Comparison of ENCODE assay signal across 1 cellular context in the genomic region with DNA sequence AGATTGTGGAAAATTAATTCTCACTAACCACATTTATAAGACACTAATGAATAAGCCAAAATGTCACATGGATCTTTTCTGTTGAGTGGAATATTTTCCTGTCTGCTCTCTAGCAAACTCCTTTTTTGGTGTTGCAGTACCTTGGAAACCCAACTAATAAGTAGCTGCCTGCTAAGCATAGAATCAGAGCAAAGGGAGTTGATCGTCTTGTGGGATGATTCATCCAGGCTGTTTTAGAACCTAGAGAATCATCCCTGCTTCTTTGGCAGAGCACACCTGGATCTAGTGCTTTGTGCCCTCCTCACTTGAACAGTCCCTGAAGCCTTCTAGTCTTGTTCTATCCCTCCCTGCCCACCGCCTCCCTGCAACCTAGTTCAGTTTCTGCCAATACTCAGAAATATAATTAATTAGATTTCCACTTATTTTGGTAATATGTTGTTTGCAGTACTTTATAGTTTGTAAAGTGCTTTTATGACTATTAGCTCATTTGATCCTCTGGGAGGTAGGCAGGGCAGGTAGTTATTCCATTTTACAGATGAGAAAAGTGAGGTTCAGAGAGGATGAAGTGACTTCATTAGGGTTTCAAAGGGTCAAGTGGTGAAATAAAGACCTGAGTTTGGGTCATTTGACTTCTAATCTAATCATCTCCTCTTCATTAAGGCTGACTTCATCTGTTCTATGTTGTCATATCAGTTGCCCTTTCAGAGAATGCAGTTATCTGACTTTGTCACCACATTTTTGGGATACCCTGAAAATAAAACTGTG.
TF ChIP-seq lines count a peak whose summit lies in the region.

No MANE protein-coding gene starts in this region.

TF ChIP-seq in GM23338, 12 proteins besides CTCF, POLR2A, EP300 and RAD21 (continued from another document):
- TF ChIP-seq, protein P1, sequence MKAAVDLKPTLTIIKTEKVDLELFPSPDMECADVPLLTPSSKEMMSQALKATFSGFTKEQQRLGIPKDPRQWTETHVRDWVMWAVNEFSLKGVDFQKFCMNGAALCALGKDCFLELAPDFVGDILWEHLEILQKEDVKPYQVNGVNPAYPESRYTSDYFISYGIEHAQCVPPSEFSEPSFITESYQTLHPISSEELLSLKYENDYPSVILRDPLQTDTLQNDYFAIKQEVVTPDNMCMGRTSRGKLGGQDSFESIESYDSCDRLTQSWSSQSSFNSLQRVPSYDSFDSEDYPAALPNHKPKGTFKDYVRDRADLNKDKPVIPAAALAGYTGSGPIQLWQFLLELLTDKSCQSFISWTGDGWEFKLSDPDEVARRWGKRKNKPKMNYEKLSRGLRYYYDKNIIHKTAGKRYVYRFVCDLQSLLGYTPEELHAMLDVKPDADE (IDR thresholded peaks at IDR 0.05) = no peak
